ENCODE assay signal across 12 cellular contexts in the genomic region with DNA sequence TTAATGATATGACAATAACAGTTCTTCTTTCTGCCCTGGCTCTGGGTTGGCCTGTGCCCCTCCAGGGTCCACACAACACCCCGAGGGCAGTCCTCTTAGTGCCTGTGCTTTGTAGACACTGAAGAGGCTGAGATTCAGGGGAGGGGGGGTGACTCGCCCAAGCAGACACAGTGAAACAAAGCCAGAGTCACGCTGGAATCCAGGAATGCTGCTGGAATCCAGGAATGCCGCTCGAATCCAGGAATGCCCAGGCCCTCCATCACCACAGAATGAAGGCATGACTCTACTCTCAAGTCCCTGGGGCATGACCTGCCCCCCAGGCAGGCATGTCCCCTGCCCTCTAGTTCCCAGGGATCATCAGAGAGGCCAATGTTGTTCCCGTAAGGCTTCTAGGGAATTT.
DNase-seq lines count a peak whose midpoint lies in the region; ATAC-seq and TF ChIP-seq lines count a peak whose summit lies in the region.
"Had no signal": no experiment of that assay in that cellular context is flagged by ENCODE, and none has a peak within 500 bp of the region (broad histone marks: within the 10 kb centered on the region; RNA-seq: fewer than 3 reads in every experiment).

No MANE protein-coding gene starts in this region.

- H3K27me3 Mint-ChIP-seq in CD14-positive monocyte (ENCODE audit: low read depth in 3 of 3), result peaks cover 2 to 4% (median 3%) of the 10 kb centered on the region in 3 donors

- intact Hi-C loops in CD14-positive monocyte (cut with micrococcal nuclease) (loop anchor here (5.0 kb wide), 2 partner anchors 33 to 38 kb away; no protein-coding TSS in a partner anchor), Panc1 (cut with micrococcal nuclease; ENCODE audit: unreplicated experiment) (no loop called here), esophagus muscularis mucosa (cut with DNase I) (no loop called here)

- no peak overlapping the region for H3K4me3 Mint-ChIP-seq in CD14-positive monocyte

- no peak overlapping the region for H4K8ac ChIP-seq in trophoblast cell (ENCODE audit: low read depth, low read length)

- no peak for TF ChIP-seq CTCF in CD14-positive monocyte (IDR thresholded peaks at IDR 0.05)
- TF ChIP-seq CTCF in Panc1 (IDR thresholded peaks at IDR 0.05), result no peak
- no peak for TF ChIP-seq CTCF in esophagus muscularis mucosa (IDR thresholded peaks at IDR 0.05)

- H3K14ac ChIP-seq in trophoblast cell (ENCODE audit: low read length), result no peak overlapping the region

- no peak overlapping the region for H3K4me3 ChIP-seq in Panc1 (ENCODE audit: low read depth in 2 of 2, low read length in 2 of 2)
- no peak overlapping the region for H3K4me3 ChIP-seq in trophoblast cell (ENCODE audit: low read depth, low read length)
- H3K4me3 ChIP-seq in esophagus muscularis mucosa, result no peak overlapping the region

- H3K27ac ChIP-seq in Panc1 (ENCODE audit: low read length) (peak overlapping the region; percentile 64), epithelial cell of prostate (peak overlapping the region; percentile 72), trophoblast cell (ENCODE audit: low read depth, low read length) (peak overlapping the region; percentile 95), esophagus muscularis mucosa (replicated peaks in 1 of 4) (no peak overlapping the region)
- H3K27ac ChIP-seq: C4-2B, neutrophil had no signal

- no TSS peak for BruUV-seq in Panc1 (replicated peaks; lab: Mats Ljungman, UMichigan)

- no peak for TF ChIP-seq EP300 in esophagus muscularis mucosa (IDR thresholded peaks at IDR 0.05)

- peak overlapping the region; percentile 1 for H3K4me2 ChIP-seq in trophoblast cell (ENCODE audit: low read length)

- peaks cover 27% of the 10 kb centered on the region for H3K4me1 Mint-ChIP-seq in CD14-positive monocyte

- H2BK120ac ChIP-seq in trophoblast cell (ENCODE audit: insufficient read depth, low read length, poor library complexity), result no peak overlapping the region

- H3K9ac ChIP-seq in trophoblast cell (ENCODE audit: low read length), result no peak overlapping the region

- H2AFZ ChIP-seq in trophoblast cell (ENCODE audit: insufficient read depth, low read length, poor library complexity), result no peak overlapping the region

- H3K27me3 ChIP-seq in Panc1 (ENCODE audit: control insufficient read depth, insufficient read depth, low read length) (no peaks in the 10 kb centered on the region), trophoblast cell (ENCODE audit: insufficient read depth, low read length) (no peaks in the 10 kb centered on the region), esophagus muscularis mucosa (no peaks in the 10 kb centered on the region)

- H3K4me1 ChIP-seq in Panc1 (ENCODE audit: control insufficient read depth, insufficient read depth, low read length) (peaks cover 45% of the 10 kb centered on the region), trophoblast cell (ENCODE audit: control insufficient read depth in 1 of 2, insufficient read depth in 2 of 2, low read length in 2 of 2) (peaks cover 62 to 69% of the 10 kb centered on the region in 2 experiments), esophagus muscularis mucosa (peaks cover 27 to 66% (median 58%) of the 10 kb centered on the region in 4 donors)

- H2BK12ac ChIP-seq in trophoblast cell (ENCODE audit: low read length), result no peak overlapping the region

- ATAC-seq in Panc1 (peak; percentile 3; the same call in 1 of the 2 replicates), GM19463 (IDR thresholded peaks at IDR 0.05; ENCODE audit: unreplicated experiment) (no peak)
- ATAC-seq: left colon had no signal

- TF ChIP-seq POLR2A in esophagus muscularis mucosa (IDR thresholded peaks at IDR 0.05; ENCODE audit: low read depth), result no peak

- H2BK5ac ChIP-seq in trophoblast cell (ENCODE audit: low read depth, low read length, poor library complexity), result peak overlapping the region; percentile 92

- H3K4ac ChIP-seq in trophoblast cell (ENCODE audit: low read depth, low read length), result no peak overlapping the region

- in situ Hi-C loops in Panc1 (cut with HindIII; ENCODE audit: low pct_unique_long_range_greater_than_20kb, low sequenced_read_pairs), result no loop called here

- peaks cover 24 to 37% (median 31%) of the 10 kb centered on the region in 7 donors for H3K9me3 Mint-ChIP-seq in CD14-positive monocyte

- peak overlapping the region in 6 of 7 donors; percentile 56 to 87 (median 61) for H3K27ac Mint-ChIP-seq in CD14-positive monocyte

- peaks cover 64% of the 10 kb centered on the region for H3K79me1 ChIP-seq in trophoblast cell (ENCODE audit: low read length)

- POLR2A ChIA-PET in Panc1 (lab: Charles Lee), result no interaction called here

- no peak overlapping the region for H2AK5ac ChIP-seq in trophoblast cell (ENCODE audit: low read length)

- H3K18ac ChIP-seq in trophoblast cell (ENCODE audit: low read length), result no peak overlapping the region

- peaks cover 80 to 98% of the 10 kb centered on the region in 2 donors for H3K36me3 Mint-ChIP-seq in CD14-positive monocyte

- WGBS in trophoblast cell (ENCODE audit: extremely low coverage, insufficient coverage, insufficient read length), result no CpG with 5 or more reads among the region's 6 CpGs
- 81% methylated on average over 5 of the region's 6 CpGs for WGBS in esophagus muscularis mucosa

- no peaks in the 10 kb centered on the region for H3K9me3 ChIP-seq in Panc1 (ENCODE audit: control insufficient read depth, insufficient read depth, low read depth, low read length)
- H3K9me3 ChIP-seq in trophoblast cell (ENCODE audit: insufficient read depth, low read depth, low read length), result peaks cover 8% of the 10 kb centered on the region
- peaks cover 0 to 13% (median 6%) of the 10 kb centered on the region in 4 donors for H3K9me3 ChIP-seq in esophagus muscularis mucosa

- no peak overlapping the region for H4K12ac ChIP-seq in trophoblast cell (ENCODE audit: low read depth, low read length)

- CTCF ChIA-PET in Panc1 (lab: Charles Lee), result no interaction called here

- no peak overlapping the region for H4K91ac ChIP-seq in trophoblast cell (ENCODE audit: low read depth, low read length)

- H3K36me3 ChIP-seq in Panc1 (ENCODE audit: control insufficient read depth, insufficient read depth, low read length), result no peaks in the 10 kb centered on the region; the same call in 1 of the 2 replicates
- H3K36me3 ChIP-seq in trophoblast cell (ENCODE audit: control insufficient read depth in 1 of 2, insufficient read depth in 2 of 2, low read length in 2 of 2), result peaks cover 46 to 54% of the 10 kb centered on the region in 2 experiments
- peaks cover 25 to 71% (median 55%) of the 10 kb centered on the region in 4 donors for H3K36me3 ChIP-seq in esophagus muscularis mucosa
- H3K36me3 ChIP-seq: neutrophil had no signal

- no peak overlapping the region for H3K23ac ChIP-seq in trophoblast cell (ENCODE audit: low read length)

- H3K79me2 ChIP-seq in trophoblast cell (ENCODE audit: control insufficient read depth, insufficient read depth, low read length, poor library complexity), result peaks cover 26% of the 10 kb centered on the region

- DNase-seq in CD14-positive monocyte (ENCODE audit: low spot score) (no peak), Panc1 (ENCODE audit: low read depth, low spot score) (no peak), epithelial cell of prostate (ENCODE audit: low read depth, low spot score) (no peak), trophoblast cell (peak; percentile 90 to 92), esophagus muscularis mucosa (ENCODE audit: extremely low spot score) (no peak), NCI-H774 (lab: John Stamatoyannopoulos, UW) (no peak)
- DNase-seq in activated CD4-positive, CD25-positive, alpha-beta regulatory T cell treated with anti-CD3 and anti-CD28 coated beads, Interleukin-2, amount 50 U/mL, for 72 hours, result no peak
- DNase-seq: anterior cingulate cortex had no signal

Comparison
In these comparisons a context has a peak if more than half of its experiments do, and no peak if none do; other contexts are left out.
1. DNase-seq: peak in trophoblast cell (2 of 2); none in CD14-positive monocyte (single experiment), Panc1 (single experiment), epithelial cell of prostate (single experiment), activated CD4-positive, CD25-positive, alpha-beta regulatory T cell treated with anti-CD3 and anti-CD28 coated beads, Interleukin-2, amount 50 U/mL, for 72 hours (single experiment), esophagus muscularis mucosa (single experiment) and NCI-H774 (single experiment).
2. H3K27ac ChIP-seq: peak in Panc1 (single experiment), epithelial cell of prostate (single experiment) and trophoblast cell (single experiment); none in esophagus muscularis mucosa (0 of 4).
3. intact Hi-C loops: an anchor here in CD14-positive monocyte (5.0 kb wide); none called in Panc1 and esophagus muscularis mucosa.